8 cellular contexts compared by ENCODE assay signal in the genomic region with DNA sequence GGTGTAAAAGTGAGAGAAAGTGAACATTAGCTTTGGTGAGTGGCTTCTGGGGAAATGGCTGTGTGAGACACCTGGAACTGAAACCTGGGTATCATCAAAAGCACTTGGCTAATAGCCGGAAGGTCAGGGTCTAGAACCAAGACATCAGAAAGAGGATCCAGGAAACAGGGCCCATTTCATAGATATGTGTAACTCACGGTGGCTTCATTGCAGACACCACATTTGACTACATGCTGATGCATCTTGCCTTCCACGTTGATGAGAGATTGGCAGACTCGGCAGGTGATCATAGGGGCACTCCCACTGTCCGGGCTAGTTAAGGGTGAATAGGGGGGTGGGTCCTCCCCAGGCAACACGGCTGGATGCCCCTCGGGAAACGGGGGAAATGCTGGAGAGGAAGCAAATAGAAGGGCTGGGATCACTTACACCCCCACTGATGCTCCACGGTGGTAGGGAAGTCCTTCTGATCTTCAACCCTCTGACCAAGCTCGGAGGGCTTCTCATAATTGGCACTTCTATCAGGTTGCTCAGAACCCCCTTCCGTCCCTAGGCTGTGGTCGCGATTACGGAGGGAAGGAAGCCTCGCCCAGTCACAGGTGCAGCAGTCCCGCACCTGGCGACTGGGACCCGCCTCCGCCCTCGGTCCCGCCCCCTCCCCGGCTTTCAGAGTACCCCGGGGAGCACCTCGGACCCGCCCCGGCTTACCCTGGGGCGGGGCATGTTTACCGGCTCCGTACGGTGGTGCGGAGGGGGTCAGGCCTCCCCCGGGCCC. TPM values are rescaled to one million over a fixed set of nuclear protein-coding genes. Genes with fewer than 3 reads are reported as not detected.
A peak's percentile ranks its signal among the peaks of the same experiment; 100 is the strongest.
DNase-seq lines count a peak whose midpoint lies in the region; ATAC-seq and TF ChIP-seq lines count a peak whose summit lies in the region.

No MANE protein-coding gene starts in this region.

- TF ChIP-seq CTCF in heart right ventricle (IDR thresholded peaks at IDR 0.05) (no peak), retinal pigment epithelial cell (conservative IDR thresholded peaks at IDR 0.05; ENCODE audit: low read depth, low read length) (no peak)

- H3K4me1 ChIP-seq in heart right ventricle: peaks cover 9 to 57% (median 32%) of the 10 kb centered on the region in 9 donors

- DNase-seq in DMS79 treated with DMSO at 0.1 percent for 48 hours (lab: John Stamatoyannopoulos, UW) (peak; percentile 37), NCI-H510A treated with DMSO at 0.1 percent for 48 hours (lab: John Stamatoyannopoulos, UW) (peak; percentile 39), heart right ventricle (peak in 1 of 2 donors; percentile 16), retinal pigment epithelial cell (ENCODE audit: low read depth) (no peak), GDM1 (lab: John Stamatoyannopoulos, UW) (no peak), C1 segment of cervical spinal cord (lab: John Stamatoyannopoulos, UW) (no peak)
- peak; percentile 51 for DNase-seq in activated effector memory CD4-positive, alpha-beta T cell treated with Interleukin-2 at 50 U/mL for 16 hours

- peak overlapping the region; percentile 77 to 96 (median 93) for H3K27ac ChIP-seq in heart right ventricle

- WGBS in heart right ventricle, 2 donors: 6 to 8% methylated on average over 32 of the region's 32 CpGs

- ATAC-seq in HG02571 (IDR thresholded peaks at IDR 0.05; ENCODE audit: unreplicated experiment): peak; percentile 6
- peak in 2 of 8 donors; percentile 12 to 15 for ATAC-seq in heart right ventricle

- no peaks in the 10 kb centered on the region for H3K27me3 ChIP-seq in heart right ventricle

- no peaks in the 10 kb centered on the region for H3K9me3 ChIP-seq in heart right ventricle

- H3K4me3 ChIP-seq in heart right ventricle (peak overlapping the region; percentile 81 to 100 (median 94)), retinal pigment epithelial cell (ENCODE audit: low read length) (peak overlapping the region; percentile 86)

- intact Hi-C loops in heart right ventricle (cut with DNase I): loop anchor here in 7 of 10 donors (5.0 to 10.0 kb wide), 5 partner anchors 118 to 224 kb away; partner anchors contain the start of genes RNASE4 (in 5 of the 7), ANG (in 2 of the 7), CCNB1IP1 (in 1 of the 7) and PARP2 (in 1 of the 7)

- H3K36me3 ChIP-seq in heart right ventricle: peaks cover 0 to 43% (median 30%) of the 10 kb centered on the region in 9 donors

RNA-seq across cellular contexts. Expression of gene PIP4P1, which starts 0.6 kb away (rescaled TPM):
- 10 to 100 TPM; 15.5 to 25.3 (median 18.7) TPM for total RNA-seq in heart right ventricle
- polyA plus RNA-seq in heart right ventricle: 10 to 100 TPM; 18.7 to 31.9 TPM

RNA-seq across cellular contexts. Expression of gene APEX1, which starts 5.6 kb away (rescaled TPM):
- total RNA-seq in heart right ventricle: 100 to 1,000 TPM in 1 of 10 donors, 10 to 100 TPM in 9; 57.1 to 103 (median 70.6) TPM
- polyA plus RNA-seq in heart right ventricle: 10 to 100 TPM; 58.5 to 91.7 TPM

RNA-seq across cellular contexts. Expression of gene OSGEP, which starts 6.0 kb away (rescaled TPM):
- 10 to 100 TPM; 17.6 to 25.3 (median 21.8) TPM for total RNA-seq in heart right ventricle
- polyA plus RNA-seq in heart right ventricle: 10 to 100 TPM; 32.3 to 37.6 TPM

RNA-seq across cellular contexts. Expression of gene PNP, which starts 8.6 kb away (rescaled TPM):
- 10 to 100 TPM in 4 of 10 donors, 1 to 10 TPM in 6; 5.0 to 33.7 (median 7.8) TPM for total RNA-seq in heart right ventricle
- 10 to 100 TPM in 1 of 2 donors, 1 to 10 TPM in 1; 8.6 to 30.2 TPM for polyA plus RNA-seq in heart right ventricle

RNA-seq across cellular contexts. Expression of gene KLHL33, which starts 24.7 kb away (rescaled TPM):
- total RNA-seq in heart right ventricle: 1 to 10 TPM in 2 of 10 donors, under 1 TPM in 8; 0.15 to 1.4 (median 0.40) TPM
- 1 to 10 TPM in 1 of 2 donors, under 1 TPM in 1; 0.13 to 1.2 TPM for polyA plus RNA-seq in heart right ventricle

Comparison
In these comparisons a context has a peak if more than half of its experiments do, and no peak if none do; other contexts are left out.
1. DNase-seq: peak in DMS79 treated with DMSO at 0.1 percent for 48 hours (single experiment), NCI-H510A treated with DMSO at 0.1 percent for 48 hours (single experiment) and activated effector memory CD4-positive, alpha-beta T cell treated with Interleukin-2 at 50 U/mL for 16 hours (single experiment); none in retinal pigment epithelial cell (single experiment), GDM1 (single experiment) and C1 segment of cervical spinal cord (0 of 14).